ENCODE assay signal across 8 cellular contexts in the genomic region with DNA sequence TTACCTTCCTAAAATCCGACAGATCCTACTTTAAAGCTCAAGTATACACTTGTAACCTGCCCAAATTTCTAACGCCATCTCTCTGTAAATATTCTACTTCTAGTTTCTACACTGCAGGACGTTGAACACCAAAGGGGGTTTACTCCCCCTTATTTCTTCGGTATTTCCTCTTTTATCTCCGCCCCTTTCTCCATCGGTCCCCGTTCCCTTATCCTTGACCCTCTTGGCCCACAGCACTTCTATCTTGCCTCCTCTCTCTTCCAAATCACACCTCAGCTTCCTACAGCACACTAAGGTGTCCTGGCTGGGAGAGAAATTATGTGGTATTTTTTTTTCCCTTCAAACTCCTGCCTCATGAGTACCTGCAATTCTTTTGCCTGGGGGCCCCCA. TPM values are rescaled to one million over a fixed set of nuclear protein-coding genes. Genes with fewer than 3 reads are reported as not detected.
A peak's percentile ranks its signal among the peaks of the same experiment; 100 is the strongest.
DNase-seq lines count a peak whose midpoint lies in the region; ATAC-seq, FAIRE-seq and TF ChIP-seq lines count a peak whose summit lies in the region.

No MANE protein-coding gene starts in this region.

- peaks cover 11% of the 10 kb centered on the region for H3K36me3 Mint-ChIP-seq in CD4-positive, alpha-beta T cell (ENCODE audit: low read depth)

- FAIRE-seq in endothelial cell of umbilical vein (lab: Jason Lieb, UNC) = no peak

- ATAC-seq in CD4-positive, alpha-beta T cell (ENCODE audit: poor library complexity) = no peak
- ATAC-seq in GM19455 (IDR thresholded peaks at IDR 0.05; ENCODE audit: unreplicated experiment) (peak; percentile 10), GM18520 (IDR thresholded peaks at IDR 0.05; ENCODE audit: unreplicated experiment) (no peak)

- peaks cover 18% of the 10 kb centered on the region for H3K4me1 Mint-ChIP-seq in CD4-positive, alpha-beta T cell (ENCODE audit: low read depth)

- POLR2A ChIA-PET in CD4-positive, alpha-beta T cell (lab: Charles Lee) = interaction anchor here (1.0 to 2.4 kb wide), 13 partner anchors 8 to 1987 kb away, joined by 3 to 18 read pairs (median 8); a partner anchor contains a TSS
- POLR2A ChIA-PET in endothelial cell of umbilical vein (lab: Charles Lee) = interaction anchor here (1.9 kb wide), 1 partner anchor 12 kb away, joined by 18 read pairs; no protein-coding TSS in a partner anchor

- intact Hi-C loops in CD4-positive, alpha-beta T cell (cut with DNase I, micrococcal nuclease) = loop anchor here (5.0 to 10.0 kb wide), 7 partner anchors 129 to 1384 kb away; a partner anchor contains a TSS
- intact Hi-C loops in endothelial cell of umbilical vein (cut with micrococcal nuclease) = loop anchor here (5.0 to 10.0 kb wide), 2 partner anchors 136 to 514 kb away; no protein-coding TSS in a partner anchor

- H3K4me3 Mint-ChIP-seq in CD4-positive, alpha-beta T cell = peak overlapping the region; percentile 90

- no peaks in the 10 kb centered on the region for H3K9me3 ChIP-seq in CD4-positive, alpha-beta T cell (ENCODE audit: control insufficient read depth, low read length)
- no peaks in the 10 kb centered on the region for H3K9me3 ChIP-seq in endothelial cell of umbilical vein (replicated peaks; ENCODE audit: control insufficient read depth, insufficient read depth, low read length)
- H3K9me3 ChIP-seq in neuron (ENCODE audit: low read length) = no peaks in the 10 kb centered on the region

- H4K20me1 ChIP-seq in endothelial cell of umbilical vein (replicated peaks; ENCODE audit: control insufficient read depth, extremely low read depth, insufficient read depth, low read length) = no peaks in the 10 kb centered on the region

- peak overlapping the region; percentile 90 for H3K27ac Mint-ChIP-seq in CD4-positive, alpha-beta T cell

- H3K9ac ChIP-seq in endothelial cell of umbilical vein (replicated peaks; ENCODE audit: extremely low read depth, insufficient read depth, low read length) = peak overlapping the region; percentile 88

- H3K4me1 ChIP-seq in endothelial cell of umbilical vein (ENCODE audit: control insufficient read depth, extremely low read depth, insufficient read depth, low read length) (peaks cover 5% of the 10 kb centered on the region), neuron (ENCODE audit: insufficient read depth, low read length) (no peaks in the 10 kb centered on the region)

- H3K36me3 ChIP-seq in endothelial cell of umbilical vein (ENCODE audit: control insufficient read depth in 2 of 2, extremely low read depth in 1 of 2, insufficient read depth in 2 of 2, low read length in 2 of 2) (no peaks in the 10 kb centered on the region), neuron (ENCODE audit: insufficient read depth, low read length) (no peaks in the 10 kb centered on the region)

- no peaks in the 10 kb centered on the region for H3K9me3 Mint-ChIP-seq in CD4-positive, alpha-beta T cell

- DNase-seq in CD4-positive, alpha-beta T cell = no peak
- DNase-seq in NOMO-1 treated with DMSO at 0.1 percent for 48 hours (lab: John Stamatoyannopoulos, UW; ENCODE audit: unreplicated experiment) (peak; percentile 15), endothelial cell of umbilical vein (ENCODE audit: low read depth, low spot score) (peak; percentile 6), HT-29 (ENCODE audit: low spot score) (no peak), GOT3 (lab: John Stamatoyannopoulos, UW) (no peak)

- CTCF ChIA-PET in CD4-positive, alpha-beta T cell (lab: Charles Lee) = interaction anchor here (1.3 to 1.5 kb wide), 2 partner anchors 8 to 541 kb away, joined by 3 to 4 read pairs; no protein-coding TSS in a partner anchor
- CTCF ChIA-PET in endothelial cell of umbilical vein (lab: Charles Lee) = interaction anchor here (1.6 kb wide), 2 partner anchors 10 to 12 kb away, joined by 5 to 9 read pairs; no protein-coding TSS in a partner anchor

- no peak for TF ChIP-seq CTCF in CD4-positive, alpha-beta T cell (IDR thresholded peaks at IDR 0.05)
- TF ChIP-seq CTCF in endothelial cell of umbilical vein (IDR thresholded peaks at IDR 0.05; ENCODE audit: extremely low read depth in 1 of 2, insufficient read depth in 1 of 2, low read depth in 1 of 2, low read length in 2 of 2) = no peak

- H2AFZ ChIP-seq in endothelial cell of umbilical vein (ENCODE audit: low read depth, low read length) = peak overlapping the region; percentile 11
- peak overlapping the region; percentile 36 for H2AFZ ChIP-seq in neuron (ENCODE audit: low read depth, low read length)

- peak overlapping the region; percentile 23 to 58 (median 46) for H3K4me3 ChIP-seq in endothelial cell of umbilical vein (replicated peaks in 1 of 3; ENCODE audit: insufficient read depth in 1 of 3, low read depth in 1 of 3, low read length in 3 of 3)
- peak overlapping the region; percentile 72 for H3K4me3 ChIP-seq in neuron (ENCODE audit: low read length)

- peak overlapping the region; percentile 82 for H3K27ac ChIP-seq in CD4-positive, alpha-beta T cell (ENCODE audit: low read depth, low read length)
- peak overlapping the region; percentile 63 for H3K27ac ChIP-seq in endothelial cell of umbilical vein (ENCODE audit: insufficient read depth, low read depth, low read length)

- H3K9me1 ChIP-seq in endothelial cell of umbilical vein (replicated peaks; ENCODE audit: control insufficient read depth, extremely low read depth, insufficient read depth, low read length) = no peaks in the 10 kb centered on the region

- H3K27me3 Mint-ChIP-seq in CD4-positive, alpha-beta T cell = no peaks in the 10 kb centered on the region

- peak overlapping the region; percentile 81 for H3K4me2 ChIP-seq in endothelial cell of umbilical vein (ENCODE audit: insufficient read depth, low read length)

- TF ChIP-seq POLR2A in endothelial cell of umbilical vein (IDR thresholded peaks at IDR 0.05; ENCODE audit: low read depth, low read length) = no peak

- dilution Hi-C loops in endothelial cell of umbilical vein (cut with MboI; ENCODE audit: extremely low pct_ligation_motif_present, low sequenced_read_pairs) = no loop called here

- H3K27me3 ChIP-seq in CD4-positive, alpha-beta T cell (ENCODE audit: control insufficient read depth, insufficient read depth, low read length) = no peaks in the 10 kb centered on the region
- H3K27me3 ChIP-seq in endothelial cell of umbilical vein (ENCODE audit: control insufficient read depth in 2 of 2, insufficient read depth in 2 of 2, low read length in 2 of 2) (no peaks in the 10 kb centered on the region), neuron (ENCODE audit: insufficient read depth, low read length) (no peaks in the 10 kb centered on the region)

- H3K79me2 ChIP-seq in endothelial cell of umbilical vein (ENCODE audit: control insufficient read depth, insufficient read depth, low read length) = no peaks in the 10 kb centered on the region

- no TSS peak for BruUV-seq in endothelial cell of umbilical vein (replicated peaks; lab: Mats Ljungman, UMichigan)

TF ChIP-seq in endothelial cell of umbilical vein, 7 proteins besides CTCF, POLR2A, EP300 and RAD21:
- TF ChIP-seq MYC (IDR thresholded peaks at IDR 0.05; ENCODE audit: low read depth, low read length) (no peak), GATA2 (IDR thresholded peaks at IDR 0.05; ENCODE audit: insufficient read depth, insufficient read length, low read depth, low read length) (no peak), JUN (IDR thresholded peaks at IDR 0.05; ENCODE audit: borderline replicate concordance, insufficient read depth, insufficient read length, low read depth) (no peak), FOS (IDR thresholded peaks at IDR 0.05; ENCODE audit: borderline replicate concordance, insufficient read depth, low read length) (no peak), POLR2AphosphoS5 (IDR thresholded peaks at IDR 0.05; ENCODE audit: insufficient read depth, low read depth, low read length) (no peak), EZH2 (IDR thresholded peaks at IDR 0.05; ENCODE audit: borderline replicate concordance, low read depth, low read length, severe bottlenecking) (no peak)
- TF ChIP-seq, protein P1, sequence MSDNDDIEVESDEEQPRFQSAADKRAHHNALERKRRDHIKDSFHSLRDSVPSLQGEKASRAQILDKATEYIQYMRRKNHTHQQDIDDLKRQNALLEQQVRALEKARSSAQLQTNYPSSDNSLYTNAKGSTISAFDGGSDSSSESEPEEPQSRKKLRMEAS (IDR thresholded peaks at IDR 0.05; ENCODE audit: insufficient read depth, insufficient read length) = no peak

RNA-seq across cellular contexts. Expression of a gene that starts 0.7 kb away (rescaled TPM):
- total RNA-seq in CD4-positive, alpha-beta T cell = 10 to 100 TPM; 19.2 to 20.2 TPM
- 3.7 and 4.3 TPM in 2 replicates for total RNA-seq in endothelial cell of umbilical vein
- 1.8 and 2.4 TPM in 2 replicates for polyA plus RNA-seq in endothelial cell of umbilical vein
- 0.68 and 1.1 TPM in 2 replicates for polyA plus RNA-seq in endothelial cell of umbilical vein (2011; cell fraction: cytosol; rRNA removed)
- polyA plus RNA-seq in endothelial cell of umbilical vein (2011; cell fraction: nucleus; rRNA removed) = 29.7 and 33.5 TPM in 2 replicates
- 2.4 and 2.5 TPM in 2 replicates for polyA plus RNA-seq in endothelial cell of umbilical vein (2012)
- 2.7 and 3.3 TPM in 2 replicates for polyA minus RNA-seq in endothelial cell of umbilical vein
- not detected for polyA minus RNA-seq in endothelial cell of umbilical vein (2011; cell fraction: cytosol; rRNA and poly(A)+ RNA removed)
- polyA minus RNA-seq in endothelial cell of umbilical vein (2011; cell fraction: nucleus; rRNA and poly(A)+ RNA removed) = 10.0 and 11.3 TPM in 2 replicates
- total RNA-seq in HT-29 (2014; rRNA removed; shearing (Covaris generic)) = 0.13 TPM in 1 of 2 replicates, not detected in the other

Comparison
In these comparisons a context has a peak if more than half of its experiments do, and no peak if none do; other contexts are left out.
1. DNase-seq: peak in NOMO-1 treated with DMSO at 0.1 percent for 48 hours (single experiment) and endothelial cell of umbilical vein (single experiment); none in CD4-positive, alpha-beta T cell (0 of 10), HT-29 (single experiment) and GOT3 (single experiment).